In the genomic region with DNA sequence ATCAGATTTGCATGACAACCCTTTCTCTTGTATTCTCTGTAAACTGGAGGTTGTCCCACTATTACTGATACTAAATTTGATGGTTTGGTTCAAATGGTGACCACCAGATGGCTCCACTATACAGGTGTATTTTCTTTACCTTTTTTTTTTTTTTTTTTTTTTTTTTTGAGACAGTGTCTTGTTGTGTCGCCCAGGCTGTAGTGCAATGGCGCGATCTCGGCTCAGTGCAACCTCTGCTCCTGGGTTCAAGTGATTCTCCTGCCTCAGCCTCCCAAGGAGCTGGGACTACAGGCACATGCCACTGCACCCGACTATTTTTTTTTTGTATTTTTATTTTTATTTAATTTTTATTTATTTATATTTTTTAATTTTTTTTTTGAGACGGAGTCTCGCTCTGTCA, we compare ENCODE assay signal across 1 cellular context.
TF ChIP-seq lines count a peak whose summit lies in the region.

No MANE protein-coding gene starts in this region.

TF ChIP-seq in IMR-90, 13 proteins besides CTCF, POLR2A, EP300 and RAD21:
- 0 out of 2 replicates have a peak, but pooled peaks have one; percentile 21 for TF ChIP-seq SMC3 (IDR thresholded peaks at IDR 0.05; ENCODE audit: low read depth, low read length)
- no peak for TF ChIP-seq RFX5 (IDR thresholded peaks at IDR 0.05; ENCODE audit: low read depth, low read length)
